21 cellular contexts compared by ENCODE assay signal in genomic region chr9:113892861-113893491, GRCh38. TPM values are rescaled to one million over a fixed set of nuclear protein-coding genes. Genes with fewer than 3 reads are reported as not detected.
DNase-seq lines count a peak whose midpoint lies in the region; ATAC-seq and TF ChIP-seq lines count a peak whose summit lies in the region.
"Had no signal": no experiment of that assay in that cellular context is flagged by ENCODE, and none has a peak within 500 bp of the region (broad histone marks: within the 10 kb centered on the region; RNA-seq: fewer than 3 reads in every experiment).

No MANE protein-coding gene starts in this region.

- no peak overlapping the region for H3K4ac ChIP-seq in mesenchymal stem cell (ENCODE audit: low read depth in 1 of 2, low read length in 2 of 2)
- no peak overlapping the region for H3K4ac ChIP-seq in neuronal stem cell (ENCODE audit: low read length)

- H3K4me3 Mint-ChIP-seq in endodermal cell = no peak overlapping the region

- H2AK5ac ChIP-seq in mesenchymal stem cell (ENCODE audit: low read length, severe bottlenecking) (no peak overlapping the region), neuronal stem cell (ENCODE audit: low read depth, low read length) (no peak overlapping the region)

- peaks cover 23% of the 10 kb centered on the region for H3K79me1 ChIP-seq in mesenchymal stem cell (replicated peaks; ENCODE audit: low read length, poor library complexity, severe bottlenecking)
- H3K79me1 ChIP-seq in neuronal stem cell (ENCODE audit: low read depth, low read length) = peaks cover 4% of the 10 kb centered on the region

- H3K14ac ChIP-seq in mesenchymal stem cell (ENCODE audit: low read length in 2 of 2) (no peak overlapping the region), neuronal stem cell (ENCODE audit: low read length) (no peak overlapping the region)

- no peak overlapping the region for H3K4me3 ChIP-seq in mesenchymal stem cell (ENCODE audit: insufficient read depth in 1 of 2, low read depth in 1 of 2, low read length in 2 of 2)
- no peak overlapping the region for H3K4me3 ChIP-seq in neuronal stem cell (ENCODE audit: low read length in 2 of 2)
- no peak overlapping the region for H3K4me3 ChIP-seq in endodermal cell (ENCODE audit: low read length)
- H3K4me3 ChIP-seq: HAP-1, MG63, Peyer's patch had no signal

- no peaks in the 10 kb centered on the region for H3K27me3 ChIP-seq in mesenchymal stem cell (ENCODE audit: control insufficient read depth in 1 of 2, insufficient read depth in 1 of 2, low read length in 2 of 2)
- H3K27me3 ChIP-seq in neuronal stem cell (ENCODE audit: control insufficient read depth in 3 of 3, insufficient read depth in 3 of 3, low read depth in 1 of 3, low read length in 3 of 3) = no peaks in the 10 kb centered on the region
- no peaks in the 10 kb centered on the region for H3K27me3 ChIP-seq in endodermal cell (ENCODE audit: control insufficient read depth, insufficient read depth, low read length, poor library complexity, severe bottlenecking)
- H3K27me3 ChIP-seq: MG63, Peyer's patch had no signal

- H2AFZ ChIP-seq in mesenchymal stem cell (ENCODE audit: low read depth, low read length) = no peak overlapping the region
- H2AFZ ChIP-seq in neuronal stem cell (ENCODE audit: low read length) = no peak overlapping the region

- H3K4me1 ChIP-seq in mesenchymal stem cell (ENCODE audit: control insufficient read depth, insufficient read depth, low read depth, low read length) (peaks cover 1% of the 10 kb centered on the region), neuronal stem cell (ENCODE audit: control insufficient read depth in 2 of 2, insufficient read depth in 1 of 2, low read depth in 1 of 2, low read length in 2 of 2) (no peaks in the 10 kb centered on the region), endodermal cell (ENCODE audit: control insufficient read depth, insufficient read depth, low read length) (no peaks in the 10 kb centered on the region)
- H3K4me1 ChIP-seq: Peyer's patch had no signal

- no peak overlapping the region for H3K23ac ChIP-seq in mesenchymal stem cell (ENCODE audit: low read length in 2 of 2)
- H3K23ac ChIP-seq in neuronal stem cell (ENCODE audit: low read depth, low read length, poor library complexity) = no peak overlapping the region

- no peak overlapping the region for H3K27ac Mint-ChIP-seq in endodermal cell

- TF ChIP-seq CTCF in 22Rv1 (IDR thresholded peaks at IDR 0.05) = no peak
- TF ChIP-seq CTCF in VCaP (conservative IDR thresholded peaks at IDR 0.05) = no peak
- TF ChIP-seq CTCF in endodermal cell (conservative IDR thresholded peaks at IDR 0.05) = no peak

- H3K9ac ChIP-seq in mesenchymal stem cell (ENCODE audit: low read length) (no peak overlapping the region), neuronal stem cell (ENCODE audit: low read depth, low read length, poor library complexity) (no peak overlapping the region), endodermal cell (ENCODE audit: extremely low read depth, low read length, poor library complexity, severe bottlenecking) (no peak overlapping the region)

- H3K9me3 ChIP-seq in mesenchymal stem cell (ENCODE audit: control insufficient read depth, low read length) (peaks cover 4% of the 10 kb centered on the region), neuronal stem cell (replicated peaks in 1 of 2; ENCODE audit: control insufficient read depth in 2 of 2, insufficient read depth in 1 of 2, low read depth in 1 of 2, low read length in 2 of 2) (peaks cover 4 to 41% of the 10 kb centered on the region in 2 donors), endodermal cell (ENCODE audit: control insufficient read depth, low read length) (peaks cover 22% of the 10 kb centered on the region)
- H3K9me3 ChIP-seq: HAP-1, Peyer's patch had no signal

- H2BK5ac ChIP-seq in mesenchymal stem cell (ENCODE audit: low read depth, low read length, poor library complexity, severe bottlenecking) = no peak overlapping the region
- no peak overlapping the region for H2BK5ac ChIP-seq in neuronal stem cell (ENCODE audit: low read length)

- H2BK15ac ChIP-seq in mesenchymal stem cell (ENCODE audit: low read depth, poor library complexity, severe bottlenecking) = no peak overlapping the region
- H2BK15ac ChIP-seq in neuronal stem cell (ENCODE audit: low read length) = no peak overlapping the region

- WGBS in mesenchymal stem cell = 72% methylated on average over 5 of the region's 6 CpGs
- no CpG with 5 or more reads among the region's 6 CpGs for WGBS in neuronal stem cell (ENCODE audit: extremely low coverage in 2 of 2, insufficient read length in 2 of 2, insufficient replicate concordance in 1 of 2), 2 donors
- 91 to 95% methylated on average over 4 to 6 of the region's 6 CpGs for WGBS in endodermal cell (ENCODE audit: insufficient coverage in 1 of 2, insufficient read length in 1 of 2), 2 experiments

- H2BK120ac ChIP-seq in mesenchymal stem cell (ENCODE audit: low read depth, low read length) = no peak overlapping the region
- H2BK120ac ChIP-seq in neuronal stem cell (ENCODE audit: low read depth, low read length) = no peak overlapping the region

- no peak overlapping the region for H3K4me2 ChIP-seq in mesenchymal stem cell (ENCODE audit: low read length, poor library complexity, severe bottlenecking)
- no peak overlapping the region for H3K4me2 ChIP-seq in neuronal stem cell (ENCODE audit: insufficient read depth, low read length, poor library complexity, severe bottlenecking)

- DNase-seq in DMS 273 (lab: John Stamatoyannopoulos, UW; ENCODE audit: unreplicated experiment) = peak; percentile 49
- DNase-seq in mesenchymal stem cell = peak; percentile 33
- DNase-seq in neuronal stem cell (ENCODE audit: low spot score) = no peak
- no peak for DNase-seq in endodermal cell
- DNase-seq: AML-193; GF-D8; Kasumi-1; MG63; NCI-H1048; NCI-H1436 treated with DMSO at 0.1 percent for 48 hours; NCI-H2029; NCI-H2171; NCI-H526 treated with DMSO at 0.1 percent for 48 hours; NK-92 treated with Interleukin-12 subunit alpha and Interleukin-12 subunit beta, amount 100 ng/mL, for 24 hours; Peyer's patch had no signal

- peaks cover 5 to 25% of the 10 kb centered on the region in 2 experiments for H3K36me3 ChIP-seq in mesenchymal stem cell (ENCODE audit: control insufficient read depth in 1 of 2, insufficient read depth in 2 of 2, low read depth in 1 of 2, low read length in 2 of 2)
- H3K36me3 ChIP-seq in neuronal stem cell (replicated peaks in 1 of 2; ENCODE audit: control insufficient read depth in 2 of 2, insufficient read depth in 2 of 2, low read length in 2 of 2) = peaks cover 3 to 15% of the 10 kb centered on the region in 2 donors
- H3K36me3 ChIP-seq in endodermal cell (ENCODE audit: control insufficient read depth, insufficient read depth, low read length) = peaks cover 24% of the 10 kb centered on the region
- H3K36me3 ChIP-seq: HAP-1, Peyer's patch had no signal

- peaks cover 20% of the 10 kb centered on the region for H3K9me3 Mint-ChIP-seq in endodermal cell

- H3K27me3 Mint-ChIP-seq in endodermal cell (ENCODE audit: insufficient read depth) = no peaks in the 10 kb centered on the region

- H3K36me3 Mint-ChIP-seq in endodermal cell (ENCODE audit: low read depth) = peaks cover 32% of the 10 kb centered on the region

- H4K8ac ChIP-seq in mesenchymal stem cell (ENCODE audit: low read length) (no peak overlapping the region), neuronal stem cell (ENCODE audit: low read depth, low read length) (no peak overlapping the region)

- peak overlapping the region; percentile 64 for H3K27ac ChIP-seq in 22Rv1
- H3K27ac ChIP-seq in VCaP = peak overlapping the region; percentile 9; the same call in 1 of the 2 replicates
- H3K27ac ChIP-seq in mesenchymal stem cell (ENCODE audit: low read length, poor library complexity, severe bottlenecking) = no peak overlapping the region
- H3K27ac ChIP-seq in neuronal stem cell (replicated peaks; ENCODE audit: low read length) = no peak overlapping the region
- no peak overlapping the region for H3K27ac ChIP-seq in endodermal cell (ENCODE audit: low read depth, low read length)
- H3K27ac ChIP-seq: C4-2B, HL-60, Peyer's patch had no signal

- no peaks in the 10 kb centered on the region for H3K4me1 Mint-ChIP-seq in endodermal cell

- no peak overlapping the region for H3K18ac ChIP-seq in mesenchymal stem cell (ENCODE audit: low read depth in 1 of 2, low read length in 2 of 2)
- no peak overlapping the region for H3K18ac ChIP-seq in neuronal stem cell (ENCODE audit: low read length)

- H4K91ac ChIP-seq in mesenchymal stem cell (ENCODE audit: low read length) = no peak overlapping the region
- no peak overlapping the region for H4K91ac ChIP-seq in neuronal stem cell (ENCODE audit: low read depth, low read length, poor library complexity)

- H2BK12ac ChIP-seq in mesenchymal stem cell (ENCODE audit: low read length in 2 of 2) (no peak overlapping the region), neuronal stem cell (ENCODE audit: low read length) (no peak overlapping the region)

- ATAC-seq in HG03280 (IDR thresholded peaks at IDR 0.05; ENCODE audit: unreplicated experiment) = no peak

RNA-seq across cellular contexts. Expression of gene ZNF618, which starts 16.9 kb away (rescaled TPM):
- 19.0 TPM for polyA plus RNA-seq in mesenchymal stem cell (2013, experiment 1 of 2)
- polyA plus RNA-seq in mesenchymal stem cell (2013, experiment 2 of 2) = 18.9 TPM
- polyA plus RNA-seq in neuronal stem cell (2013, experiment 1 of 2) = 31.5 TPM
- 32.2 TPM for polyA plus RNA-seq in neuronal stem cell (2013, experiment 2 of 2)
- 10 to 100 TPM; 34.5 to 37.5 TPM for total RNA-seq in endodermal cell
- 37.8 TPM for polyA plus RNA-seq in endodermal cell (2013, experiment 1 of 2)
- 36.2 TPM for polyA plus RNA-seq in endodermal cell (2013, experiment 2 of 2)

Comparison
In these comparisons a context has a peak if more than half of its experiments do, and no peak if none do; other contexts are left out.
1. H3K27ac ChIP-seq: peak in 22Rv1 (single experiment) and VCaP (single experiment); none in mesenchymal stem cell (single experiment), neuronal stem cell (single experiment) and endodermal cell (single experiment).
2. DNase-seq: peak in DMS 273 (single experiment) and mesenchymal stem cell (single experiment); none in neuronal stem cell (single experiment) and endodermal cell (single experiment).